ENCODE assay signal across 32 cellular contexts in the genomic region with DNA sequence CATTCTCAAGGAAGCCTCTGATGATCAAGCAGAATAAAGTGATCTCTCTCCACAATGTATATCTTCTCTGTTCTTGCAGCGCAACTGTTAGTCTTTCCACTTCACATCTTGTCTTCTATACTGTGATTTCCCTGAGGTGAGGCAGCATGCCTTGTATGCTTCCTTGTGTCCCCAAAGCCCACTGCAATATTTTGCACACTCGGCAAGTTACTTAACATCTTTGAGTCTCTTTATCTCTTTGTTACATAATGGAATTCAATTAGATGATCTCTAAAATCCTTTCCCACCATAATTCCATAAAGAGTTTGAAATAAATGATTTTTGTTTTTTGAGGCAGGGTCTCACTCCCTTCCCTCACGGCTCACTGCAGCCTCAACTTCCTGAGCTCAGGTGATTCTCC. TPM values are rescaled to one million over a fixed set of nuclear protein-coding genes. Genes with fewer than 3 reads are reported as not detected.
"Had no signal": no experiment of that assay in that cellular context is flagged by ENCODE, and none has a peak within 500 bp of the region (broad histone marks: within the 10 kb centered on the region; RNA-seq: fewer than 3 reads in every experiment).

No MANE protein-coding gene starts in this region.

- H3K27me3 ChIP-seq: ascending aorta, breast epithelium, dorsolateral prefrontal cortex had no signal

- DNase-seq: activated CD4-positive, alpha-beta memory T cell treated with anti-CD3 and anti-CD28 coated beads for 36 hours; activated CD4-positive, alpha-beta T cell treated with anti-CD3 and anti-CD28 coated beads for 36 hours; activated CD4-positive, alpha-beta T cell treated with anti-CD3 and anti-CD28 coated beads, Interleukin-2, amount 10 ng/mL, durations not matched to agents 24 days and 14 days; activated CD4-positive, CD25-positive, alpha-beta regulatory T cell; activated CD4-positive, CD25-positive, alpha-beta regulatory T cell treated with anti-CD3 and anti-CD28 coated beads, Interleukin-2, amount 50 U/mL, for 72 hours; activated CD8-positive, alpha-beta memory T cell treated with anti-CD3 and anti-CD28 coated beads, Interleukin-2, amount 10 ng/mL, durations not matched to agents 7 days and 5 days; activated CD8-positive, alpha-beta memory T cell treated with anti-CD3 and anti-CD28 coated beads, Interleukin-2, amount 50 U/mL, for 4 hours; activated CD8-positive, alpha-beta T cell treated with anti-CD3 and anti-CD28 coated beads, Interleukin-2, amount 10 ng/mL, durations not matched to agents 7 days and 5 days; activated gamma-delta T cell; activated naive CD4-positive, alpha-beta T cell; activated naive CD4-positive, alpha-beta T cell treated with anti-CD3 and anti-CD28 coated beads, Interleukin-2, amount 10 ng/mL, durations not matched to agents 7 days and 5 days; activated naive CD8-positive, alpha-beta T cell treated with anti-CD3 and anti-CD28 coated beads, Interleukin-2, amount 10 ng/mL, durations not matched to agents 7 days and 5 days; activated T-cell treated with anti-CD3 and anti-CD28 coated beads, Interleukin-2, amount 50 U/mL, for 1 hour; activated T-cell treated with anti-CD3 and anti-CD28 coated beads, Interleukin-2, amount 50 U/mL, for 72 hours; dorsolateral prefrontal cortex; effector memory CD4-positive, alpha-beta T cell; endodermal cell; foreskin fibroblast; head of caudate nucleus; T1000; WERI-Rb-1 had no signal

- H3K4me3 Mint-ChIP-seq: activated CD4-positive, alpha-beta memory T cell treated with anti-CD3 and anti-CD28 coated beads for 36 hours; activated CD4-positive, alpha-beta T cell treated with anti-CD3 and anti-CD28 coated beads for 36 hours; activated CD4-positive, alpha-beta T cell treated with anti-CD3 and anti-CD28 coated beads, Interleukin-2, amount 10 ng/mL, durations not matched to agents 24 days and 14 days; activated CD8-positive, alpha-beta memory T cell treated with anti-CD3 and anti-CD28 coated beads, Interleukin-2, amount 10 ng/mL, durations not matched to agents 7 days and 5 days; activated CD8-positive, alpha-beta T cell treated with anti-CD3 and anti-CD28 coated beads, Interleukin-2, amount 10 ng/mL, durations not matched to agents 7 days and 5 days; activated naive CD4-positive, alpha-beta T cell treated with anti-CD3 and anti-CD28 coated beads, Interleukin-2, amount 10 ng/mL, durations not matched to agents 7 days and 5 days; activated naive CD8-positive, alpha-beta T cell treated with anti-CD3 and anti-CD28 coated beads, Interleukin-2, amount 10 ng/mL, durations not matched to agents 7 days and 5 days; activated T-cell treated with anti-CD3 and anti-CD28 coated beads, Interleukin-2, amount 50 U/mL, for 72 hours; brain; central memory CD8-positive, alpha-beta T cell; dendritic cell treated with granulocyte-macrophage colony-stimulating factor and Interleukin-4, amounts not matched to agents 40 ng/mL and 50 ng/mL, for 4 days; endodermal cell; T-helper 1 cell treated with Interleukin-12 subunit alpha and Interleukin-12 subunit beta and Interleukin-4 antibody, amounts not matched to agents 30 μg/mL and 1 μg/mL, for 36 hours; T-helper 2 cell treated with Interferon-gamma antibody and Interleukin-4, amounts not matched to agents 5 μg/mL and 100 μg/mL, for 36 hours had no signal

- H3K27ac ChIP-seq: ascending aorta, breast epithelium, coronary artery, dorsolateral prefrontal cortex, WERI-Rb-1 had no signal

- FAIRE-seq: frontal cortex had no signal

- H3K4me1 Mint-ChIP-seq: activated CD4-positive, alpha-beta T cell treated with anti-CD3 and anti-CD28 coated beads for 36 hours; activated naive CD4-positive, alpha-beta T cell treated with anti-CD3 and anti-CD28 coated beads, Interleukin-2, amount 10 ng/mL, durations not matched to agents 7 days and 5 days; activated naive CD8-positive, alpha-beta T cell treated with anti-CD3 and anti-CD28 coated beads, Interleukin-2, amount 10 ng/mL, durations not matched to agents 7 days and 5 days; brain; central memory CD8-positive, alpha-beta T cell; endodermal cell had no signal

- H3K9me3 ChIP-seq: ascending aorta, breast epithelium had no signal

- H3K27me3 Mint-ChIP-seq: activated CD4-positive, alpha-beta memory T cell treated with anti-CD3 and anti-CD28 coated beads for 36 hours; activated CD4-positive, alpha-beta T cell treated with anti-CD3 and anti-CD28 coated beads for 36 hours; activated CD4-positive, alpha-beta T cell treated with anti-CD3 and anti-CD28 coated beads, Interleukin-2, amount 10 ng/mL, durations not matched to agents 24 days and 14 days; activated CD8-positive, alpha-beta memory T cell treated with anti-CD3 and anti-CD28 coated beads, Interleukin-2, amount 10 ng/mL, durations not matched to agents 7 days and 5 days; activated naive CD4-positive, alpha-beta T cell treated with anti-CD3 and anti-CD28 coated beads, Interleukin-2, amount 10 ng/mL, durations not matched to agents 7 days and 5 days; activated naive CD8-positive, alpha-beta T cell treated with anti-CD3 and anti-CD28 coated beads, Interleukin-2, amount 10 ng/mL, durations not matched to agents 7 days and 5 days; brain; central memory CD8-positive, alpha-beta T cell; dendritic cell treated with granulocyte-macrophage colony-stimulating factor and Interleukin-4, amounts not matched to agents 40 ng/mL and 50 ng/mL, for 4 days had no signal

- H3K4me1 ChIP-seq: ascending aorta, breast epithelium had no signal

- H3K27ac Mint-ChIP-seq: activated CD4-positive, alpha-beta memory T cell treated with anti-CD3 and anti-CD28 coated beads for 36 hours; activated CD4-positive, alpha-beta T cell treated with anti-CD3 and anti-CD28 coated beads for 36 hours; activated CD4-positive, alpha-beta T cell treated with anti-CD3 and anti-CD28 coated beads, Interleukin-2, amount 10 ng/mL, durations not matched to agents 24 days and 14 days; activated CD8-positive, alpha-beta memory T cell treated with anti-CD3 and anti-CD28 coated beads, Interleukin-2, amount 10 ng/mL, durations not matched to agents 7 days and 5 days; activated CD8-positive, alpha-beta T cell treated with anti-CD3 and anti-CD28 coated beads, Interleukin-2, amount 10 ng/mL, durations not matched to agents 7 days and 5 days; activated naive CD4-positive, alpha-beta T cell treated with anti-CD3 and anti-CD28 coated beads, Interleukin-2, amount 10 ng/mL, durations not matched to agents 7 days and 5 days; activated naive CD4-positive, alpha-beta T cell treated with anti-CD3 and anti-CD28 coated beads, Interleukin-2, amount 50 U/mL, for 72 hours; activated naive CD8-positive, alpha-beta T cell treated with anti-CD3 and anti-CD28 coated beads, Interleukin-2, amount 10 ng/mL, durations not matched to agents 7 days and 5 days; activated T-cell treated with anti-CD3 and anti-CD28 coated beads, Interleukin-2, amount 50 U/mL, for 72 hours; brain; dendritic cell treated with granulocyte-macrophage colony-stimulating factor and Interleukin-4, amounts not matched to agents 40 ng/mL and 50 ng/mL, for 4 days; endodermal cell; T-helper 1 cell treated with Interleukin-12 subunit alpha and Interleukin-12 subunit beta and Interleukin-4 antibody, amounts not matched to agents 30 μg/mL and 1 μg/mL, for 36 hours had no signal

- H3K4me3 ChIP-seq: ascending aorta, breast epithelium, coronary artery, dorsolateral prefrontal cortex had no signal

- ATAC-seq: activated CD4-positive, alpha-beta T cell treated with anti-CD3 and anti-CD28 coated beads for 36 hours; activated CD8-positive, alpha-beta memory T cell treated with anti-CD3 and anti-CD28 coated beads, Interleukin-2, amount 10 ng/mL, durations not matched to agents 7 days and 5 days; activated CD8-positive, alpha-beta T cell treated with anti-CD3 and anti-CD28 coated beads, Interleukin-2, amount 10 ng/mL, durations not matched to agents 7 days and 5 days; activated naive CD4-positive, alpha-beta T cell treated with anti-CD3 and anti-CD28 coated beads, Interleukin-2, amount 50 U/mL, for 72 hours; activated T-cell treated with anti-CD3 and anti-CD28 coated beads, Interleukin-2, amount 50 U/mL, for 72 hours; esophagus mucosa had no signal

RNA-seq across cellular contexts. Expression of gene ALDH8A1, which starts 40.4 kb away (rescaled TPM):
- total RNA-seq: ascending aorta, endodermal cell had no signal
